In the genomic region with DNA sequence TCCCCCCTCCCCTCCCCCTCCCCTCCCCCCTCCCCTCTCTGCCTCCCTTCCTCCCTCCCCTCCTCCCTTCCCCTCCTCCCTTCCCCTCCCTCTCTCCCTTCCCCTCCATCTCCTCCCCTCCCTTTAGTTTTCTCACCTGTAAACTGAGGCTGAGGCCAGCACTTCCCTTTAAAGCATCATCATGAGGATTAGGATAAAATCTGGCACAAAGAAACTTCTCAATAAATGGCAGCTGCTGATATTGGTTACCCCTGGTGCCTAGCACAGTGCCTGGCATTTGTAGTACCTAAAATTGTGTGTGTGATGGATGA, we compare ENCODE assay signal across 19 cellular contexts.
"Had no signal": no experiment of that assay in that cellular context is flagged by ENCODE, and none has a peak within 500 bp of the region (broad histone marks: within the 10 kb centered on the region; RNA-seq: fewer than 3 reads in every experiment).

No MANE protein-coding gene starts in this region.

- FAIRE-seq: endometrium, islet of Langerhans had no signal

- H3K4me2 ChIP-seq: smooth muscle cell had no signal

- H3K27me3 ChIP-seq: dorsolateral prefrontal cortex, gastrocnemius medialis, heart right ventricle, tibial artery had no signal

- H3K4me1 ChIP-seq: gastrocnemius medialis had no signal

- H3K27ac Mint-ChIP-seq: stimulated activated effector memory CD8-positive, alpha-beta T cell treated with anti-CD3 and anti-CD28 coated beads, Interleukin-12 subunit alpha, Interleukin-12 subunit beta, amount 100 ng/mL, for 72 hours; stimulated activated naive CD8-positive, alpha-beta T cell treated with anti-CD3 and anti-CD28 coated beads, Interleukin-15, Interleukin-2, amounts not matched to agents 100 ng/mL and 50 ng/mL, for 24 hours had no signal

- DNase-seq: cortex of kidney; dorsolateral prefrontal cortex; effector CD8-positive, alpha-beta T cell; gastrocnemius medialis; heart right ventricle; hypothalamus; kidney glomerular epithelial cell; natural killer cell; right cardiac atrium; stimulated activated CD4-positive, alpha-beta T cell treated with anti-CD3 and anti-CD28 coated beads, Interleukin-2, amount 100 ng/mL, for 48 hours; stimulated activated CD8-positive, alpha-beta memory T cell treated with anti-CD3 and anti-CD28 coated beads, Interleukin-4, amount 100 ng/mL, for 48 hours; tibial artery had no signal

- H3K36me3 ChIP-seq: gastrocnemius medialis, tibial artery had no signal

- H3K4me3 ChIP-seq: dorsolateral prefrontal cortex, gastrocnemius medialis, heart right ventricle, smooth muscle cell, tibial artery had no signal

- H3K36me3 Mint-ChIP-seq: natural killer cell; stimulated activated effector memory CD8-positive, alpha-beta T cell treated with anti-CD3 and anti-CD28 coated beads, Interleukin-12 subunit alpha, Interleukin-12 subunit beta, amount 100 ng/mL, for 72 hours had no signal

- ATAC-seq: esophagus mucosa; gastrocnemius medialis; heart right ventricle; natural killer cell; right cardiac atrium; stimulated activated effector memory CD8-positive, alpha-beta T cell treated with anti-CD3 and anti-CD28 coated beads, Interleukin-12 subunit alpha, Interleukin-12 subunit beta, amount 100 ng/mL, for 72 hours had no signal

- H3K27me3 Mint-ChIP-seq: stimulated activated naive CD8-positive, alpha-beta T cell treated with anti-CD3 and anti-CD28 coated beads, Interleukin-15, Interleukin-2, amounts not matched to agents 100 ng/mL and 50 ng/mL, for 24 hours had no signal

- H3K4me3 Mint-ChIP-seq: natural killer cell; neural crest cell; stimulated activated effector memory CD8-positive, alpha-beta T cell treated with anti-CD3 and anti-CD28 coated beads, Interleukin-12 subunit alpha, Interleukin-12 subunit beta, amount 100 ng/mL, for 72 hours; stimulated activated naive CD8-positive, alpha-beta T cell treated with anti-CD3 and anti-CD28 coated beads, Interleukin-15, Interleukin-2, amounts not matched to agents 100 ng/mL and 50 ng/mL, for 24 hours had no signal

- H3K27ac ChIP-seq: dorsolateral prefrontal cortex, gastrocnemius medialis, heart right ventricle, tibial artery had no signal

- H3K9me3 Mint-ChIP-seq: natural killer cell; neural crest cell; stimulated activated effector memory CD8-positive, alpha-beta T cell treated with anti-CD3 and anti-CD28 coated beads, Interleukin-12 subunit alpha, Interleukin-12 subunit beta, amount 100 ng/mL, for 72 hours; stimulated activated naive CD8-positive, alpha-beta T cell treated with anti-CD3 and anti-CD28 coated beads, Interleukin-15, Interleukin-2, amounts not matched to agents 100 ng/mL and 50 ng/mL, for 24 hours had no signal

- H3K9me3 ChIP-seq: gastrocnemius medialis, heart right ventricle, tibial artery had no signal
